Comparison of ENCODE assay signal across 27 cellular contexts in genomic region chr21:35627462-35627861, GRCh38.
"Had no signal": no experiment of that assay in that cellular context is flagged by ENCODE, and none has a peak within 500 bp of the region (broad histone marks: within the 10 kb centered on the region; RNA-seq: fewer than 3 reads in every experiment).

No MANE protein-coding gene starts in this region.

- H3K4me2 ChIP-seq: neural progenitor cell had no signal

- H3K9me3 ChIP-seq: ovary, psoas muscle, sigmoid colon, stomach, thoracic aorta, thyroid gland, tibial nerve, upper lobe of left lung, vagina had no signal

- H3K9me3 Mint-ChIP-seq: natural killer cell; neural progenitor cell; stimulated activated effector memory CD8-positive, alpha-beta T cell treated with anti-CD3 and anti-CD28 coated beads, Interleukin-12 subunit alpha, Interleukin-12 subunit beta, amount 100 ng/mL, for 72 hours; stimulated activated naive B cell treated with anti-CD40 and anti-IgM and Interleukin-4, amounts not matched to agents 10 μg/mL and 1 μg/mL and 100 μg/mL, for 72 hours; stimulated activated naive CD8-positive, alpha-beta T cell treated with anti-CD3 and anti-CD28 coated beads, Interleukin-15, Interleukin-2, amounts not matched to agents 100 ng/mL and 50 ng/mL, for 24 hours had no signal

- H2AFZ ChIP-seq: parathyroid adenoma had no signal

- H3K79me2 ChIP-seq: parathyroid adenoma had no signal

- H3K36me3 Mint-ChIP-seq: natural killer cell; neural progenitor cell; stimulated activated effector memory CD8-positive, alpha-beta T cell treated with anti-CD3 and anti-CD28 coated beads, Interleukin-12 subunit alpha, Interleukin-12 subunit beta, amount 100 ng/mL, for 72 hours; stimulated activated naive B cell treated with anti-CD40 and anti-IgM and Interleukin-4, amounts not matched to agents 10 μg/mL and 1 μg/mL and 100 μg/mL, for 72 hours had no signal

- H3K4me3 Mint-ChIP-seq: natural killer cell; nephron; neural progenitor cell; stimulated activated effector memory CD8-positive, alpha-beta T cell treated with anti-CD3 and anti-CD28 coated beads, Interleukin-12 subunit alpha, Interleukin-12 subunit beta, amount 100 ng/mL, for 72 hours; stimulated activated naive B cell treated with anti-CD40 and anti-IgM and Interleukin-4, amounts not matched to agents 10 μg/mL and 1 μg/mL and 100 μg/mL, for 72 hours; stimulated activated naive CD8-positive, alpha-beta T cell treated with anti-CD3 and anti-CD28 coated beads, Interleukin-15, Interleukin-2, amounts not matched to agents 100 ng/mL and 50 ng/mL, for 24 hours had no signal

- DNase-seq: natural killer cell; occipital lobe; ovary; posterior cingulate gyrus; psoas muscle; right cardiac atrium; sigmoid colon; small intestine; stimulated activated CD4-positive, alpha-beta T cell treated with anti-CD3 and anti-CD28 coated beads, Interleukin-15, amount 100 ng/mL, for 24 hours; stimulated activated CD4-positive, alpha-beta T cell treated with anti-CD3 and anti-CD28 coated beads, Interleukin-2, amount 100 ng/mL, for 24 hours; stimulated activated CD4-positive, alpha-beta T cell treated with anti-CD3 and anti-CD28 coated beads, Interleukin-2, amount 100 ng/mL, for 48 hours; stimulated activated CD4-positive, alpha-beta T cell treated with anti-CD3 and anti-CD28 coated beads, Interleukin-4, amount 100 ng/mL, for 24 hours; stimulated activated naive B cell treated with anti-CD40 and anti-IgM and Interleukin-4, amounts not matched to agents 10 μg/mL and 1 μg/mL and 100 μg/mL, for 72 hours; stimulated activated naive CD4-positive, alpha-beta T cell treated with Interleukin-2 at 50 U/mL for 16 hours; stomach; thyroid gland; upper lobe of left lung had no signal

- H3K27ac Mint-ChIP-seq: natural killer cell; nephron; neural progenitor cell; progenitor cell of endocrine pancreas; stimulated activated effector memory CD8-positive, alpha-beta T cell treated with anti-CD3 and anti-CD28 coated beads, Interleukin-12 subunit alpha, Interleukin-12 subunit beta, amount 100 ng/mL, for 72 hours; stimulated activated naive B cell treated with anti-CD40 and anti-IgM and Interleukin-4, amounts not matched to agents 10 μg/mL and 1 μg/mL and 100 μg/mL, for 72 hours; stimulated activated naive CD8-positive, alpha-beta T cell treated with anti-CD3 and anti-CD28 coated beads, Interleukin-15, Interleukin-2, amounts not matched to agents 100 ng/mL and 50 ng/mL, for 24 hours had no signal

- H3K4me1 ChIP-seq: neural progenitor cell, parathyroid adenoma, psoas muscle, sigmoid colon, stomach, thyroid gland, tibial nerve, upper lobe of left lung, vagina had no signal

- H3K36me3 ChIP-seq: neural progenitor cell, ovary, sigmoid colon, stomach, thoracic aorta, thyroid gland, tibial nerve, upper lobe of left lung, vagina had no signal

- H3K4me1 Mint-ChIP-seq: natural killer cell; nephron; neural progenitor cell; stimulated activated effector memory CD8-positive, alpha-beta T cell treated with anti-CD3 and anti-CD28 coated beads, Interleukin-12 subunit alpha, Interleukin-12 subunit beta, amount 100 ng/mL, for 72 hours; stimulated activated naive B cell treated with anti-CD40 and anti-IgM and Interleukin-4, amounts not matched to agents 10 μg/mL and 1 μg/mL and 100 μg/mL, for 72 hours had no signal

- H3K27ac ChIP-seq: neural progenitor cell, ovary, parathyroid adenoma, psoas muscle, sigmoid colon, stomach, thoracic aorta, thyroid gland, tibial nerve, upper lobe of left lung, vagina had no signal

- FAIRE-seq: small intestine, urothelium cell line had no signal

- H3K27me3 ChIP-seq: neural progenitor cell, ovary, sigmoid colon, stomach, thyroid gland, tibial nerve, upper lobe of left lung, vagina had no signal

- ATAC-seq: natural killer cell; psoas muscle; right cardiac atrium; stimulated activated effector memory CD8-positive, alpha-beta T cell treated with anti-CD3 and anti-CD28 coated beads, Interleukin-12 subunit alpha, Interleukin-12 subunit beta, amount 100 ng/mL, for 72 hours; stimulated activated naive B cell treated with anti-CD40 and anti-IgM and Interleukin-4, amounts not matched to agents 10 μg/mL and 1 μg/mL and 100 μg/mL, for 72 hours had no signal

- H3K4me3 ChIP-seq: neural progenitor cell, ovary, psoas muscle, sigmoid colon, stomach, thoracic aorta, thyroid gland, tibial nerve, upper lobe of left lung, vagina had no signal

- H3K9ac ChIP-seq: neural progenitor cell, parathyroid adenoma had no signal
